7 cellular contexts compared by ENCODE assay signal in genomic region chr3:2879587-2879986, GRCh38.
"Had no signal": no experiment of that assay in that cellular context is flagged by ENCODE, and none has a peak within 500 bp of the region (broad histone marks: within the 10 kb centered on the region; RNA-seq: fewer than 3 reads in every experiment).

No MANE protein-coding gene starts in this region.

- H3K4me3 ChIP-seq: GM23338 had no signal

- H3K27ac ChIP-seq: KMS-11 had no signal

- H3K4me2 ChIP-seq: GM23338, KMS-11 had no signal

- H2AFZ ChIP-seq: GM23338 had no signal

- ATAC-seq: GM23338 had no signal

- H3K4me1 Mint-ChIP-seq: GM23338 had no signal

- DNase-seq: H7, HCEC 1CT, Karpas-422, KBM-7 had no signal

- H3K9ac ChIP-seq: KMS-11 had no signal

- H3K27ac Mint-ChIP-seq: GM23338 had no signal

- FAIRE-seq: HTR-8/SVneo had no signal

- H3K4me3 Mint-ChIP-seq: GM23338 had no signal
